ENCODE assay signal across 8 cellular contexts in the genomic region with DNA sequence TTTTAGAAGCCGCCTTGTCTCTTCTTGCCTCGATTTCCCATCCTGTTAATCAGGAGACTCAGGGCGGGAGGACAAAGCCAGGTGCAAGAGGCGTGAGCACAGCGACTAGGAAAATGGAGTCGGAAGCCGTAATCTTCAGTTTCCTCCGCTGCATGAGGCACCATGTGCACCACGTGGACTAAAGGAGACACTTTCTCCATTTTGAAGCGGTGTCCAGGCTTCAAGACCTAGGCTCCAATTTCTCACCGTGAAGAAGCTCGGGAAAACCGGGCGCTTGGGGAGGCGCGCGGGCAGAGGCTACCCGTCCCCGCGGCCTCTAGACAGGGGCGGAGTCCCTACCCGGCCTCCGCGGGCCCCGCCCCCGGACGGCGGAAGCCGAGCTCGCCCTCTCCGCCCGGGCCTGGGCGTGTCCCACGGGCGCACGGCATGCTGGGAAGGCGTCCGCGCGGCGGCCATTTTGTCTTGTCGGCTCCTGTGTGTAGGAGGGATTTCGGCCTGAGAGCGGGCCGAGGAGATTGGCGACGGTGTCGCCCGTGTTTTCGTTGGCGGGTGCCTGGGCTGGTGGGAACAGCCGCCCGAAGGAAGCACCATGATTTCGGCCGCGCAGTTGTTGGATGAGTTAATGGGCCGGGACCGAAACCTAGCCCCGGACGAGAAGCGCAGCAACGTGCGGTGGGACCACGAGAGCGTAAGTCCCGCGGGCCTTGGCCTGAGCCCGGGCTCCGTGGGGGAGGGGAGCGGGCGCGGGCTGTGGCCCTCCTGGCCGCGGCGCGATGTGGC. TPM values are rescaled to one million over a fixed set of nuclear protein-coding genes. Genes with fewer than 3 reads are reported as not detected.
DNase-seq lines count a peak whose midpoint lies in the region; TF ChIP-seq lines count a peak whose summit lies in the region.

Gene LUC7L3 (plus strand): TSS at position 460 of the 780 bp plus-strand sequence. CDS start 130 bp downstream, at position 590.

- H3K27ac Mint-ChIP-seq in H9, result peak within 1 kb of the TSS; percentile 100
- peak within 1 kb of the TSS; percentile 100 for H3K27ac Mint-ChIP-seq in nephron progenitor cell
- peak within 1 kb of the TSS; percentile 99 for H3K27ac Mint-ChIP-seq in stimulated activated naive CD8-positive, alpha-beta T cell treated with anti-CD3 and anti-CD28 coated beads, Interleukin-15, Interleukin-2, amounts not matched to agents 100 ng/mL and 50 ng/mL, for 24 hours

- no peak within 1 kb of the TSS for H3T11ph ChIP-seq in H9 (ENCODE audit: low read length)

- H3K27me3 ChIP-seq in H9 (ENCODE audit: insufficient read depth, low read length), result no peaks in the 10 kb centered on the region

- peak within 1 kb of the TSS; percentile 98 for H3K9ac ChIP-seq in H9 (ENCODE audit: extremely low read depth, insufficient read length, low read length)

- H4K8ac ChIP-seq in H9 (replicated peaks; ENCODE audit: insufficient read length, low read depth, low read length), result no peak within 1 kb of the TSS

- H3K9me3 Mint-ChIP-seq in H9 (no peaks in the 10 kb centered on the region), nephron progenitor cell (no peaks in the 10 kb centered on the region)
- H3K9me3 Mint-ChIP-seq in stimulated activated naive CD8-positive, alpha-beta T cell treated with anti-CD3 and anti-CD28 coated beads, Interleukin-15, Interleukin-2, amounts not matched to agents 100 ng/mL and 50 ng/mL, for 24 hours, result no peaks in the 10 kb centered on the region

- H3K14ac ChIP-seq in H9 (ENCODE audit: insufficient read depth, low read length), result peak within 1 kb of the TSS; percentile 99

- H2AK5ac ChIP-seq in H9 (ENCODE audit: insufficient read length, low read length), result no peak within 1 kb of the TSS

- no peak within 1 kb of the TSS for H3K56ac ChIP-seq in H9 (ENCODE audit: insufficient read length, low read depth, low read length)

- H2BK15ac ChIP-seq in H9 (ENCODE audit: low read depth, low read length), result no peak within 1 kb of the TSS

- peaks cover 0 to 14% (median 6%) of the 10 kb centered on the region in 3 experiments; a peak in 6 of 7 replicates for H3K36me3 Mint-ChIP-seq in H9 (ENCODE audit: insufficient read depth in 1 of 3, low read depth in 3 of 3)
- H3K36me3 Mint-ChIP-seq in nephron progenitor cell (ENCODE audit: low read depth), result peaks cover 14% of the 10 kb centered on the region
- peaks cover 27% of the 10 kb centered on the region for H3K36me3 Mint-ChIP-seq in stimulated activated naive CD8-positive, alpha-beta T cell treated with anti-CD3 and anti-CD28 coated beads, Interleukin-15, Interleukin-2, amounts not matched to agents 100 ng/mL and 50 ng/mL, for 24 hours (ENCODE audit: low read depth)

- no peaks in the 10 kb centered on the region for H3K9me3 ChIP-seq in H9 (ENCODE audit: control insufficient read depth, low read depth, low read length)

- peak within 1 kb of the TSS; percentile 93 for H4K5ac ChIP-seq in H9 (ENCODE audit: insufficient read length, low read depth, low read length)

- H2BK12ac ChIP-seq in H9 (ENCODE audit: insufficient read length, low read depth, low read length), result peak within 1 kb of the TSS; percentile 7

- no peaks in the 10 kb centered on the region for H3K79me1 ChIP-seq in H9 (ENCODE audit: insufficient read depth, low read depth, low read length, poor library complexity, severe bottlenecking)

- H4K91ac ChIP-seq in H9 (ENCODE audit: insufficient read length, low read depth, low read length), result no peak within 1 kb of the TSS

- no CpG with 5 or more reads among the region's 76 CpGs for WGBS in H9 (ENCODE audit: extremely low coverage, insufficient read length, low lambda C conversion rate)

- no peak within 1 kb of the TSS for H2AFZ ChIP-seq in H9 (ENCODE audit: low read length)

- TF ChIP-seq CTCF in H9 (conservative IDR thresholded peaks at IDR 0.05), result no peak
- no peak for TF ChIP-seq CTCF in fibroblast of pulmonary artery (IDR thresholded peaks at IDR 0.05; ENCODE audit: low read length, missing control alignments)
- TF ChIP-seq CTCF in nephron progenitor cell (IDR thresholded peaks at IDR 0.05), result no peak

- peak; percentile 95 for TF ChIP-seq POLR2A in Raji (IDR thresholded peaks at IDR 0.05; ENCODE audit: insufficient read depth, low read depth, low read length)

- H3K23ac ChIP-seq in H9 (ENCODE audit: insufficient read length, low read depth, low read length), result no peak within 1 kb of the TSS

- H3K27ac ChIP-seq in H9 (ENCODE audit: insufficient read length, low read depth, low read length), result peak within 1 kb of the TSS; percentile 78

- DNase-seq in ELF-1 (ENCODE audit: low read depth, low spot score) (peak; percentile 97), H9 (peak; percentile 97), M059J (ENCODE audit: low read depth) (peak; percentile 91), fibroblast of pulmonary artery (ENCODE audit: low read depth) (peak; percentile 95), nephron progenitor cell (peak; percentile 95)
- peak; percentile 91 for DNase-seq in activated T-helper 9 cell treated with anti-CD3 and anti-CD28 coated beads, Interleukin-2, amount 50 U/mL, for 16 hours (ENCODE audit: low read depth)

- H2BK5ac ChIP-seq in H9 (ENCODE audit: insufficient read length, low read length), result peak within 1 kb of the TSS; percentile 51

- H3K18ac ChIP-seq in H9 (ENCODE audit: insufficient read length, low read depth, low read length), result peak within 1 kb of the TSS; percentile 98

- peaks cover 4% of the 10 kb centered on the region; the same call in 1 of the 2 replicates for H3K4me1 ChIP-seq in H9 (ENCODE audit: insufficient read depth, low read length)

- no peak within 1 kb of the TSS for H2BK20ac ChIP-seq in H9 (ENCODE audit: low read depth, low read length, poor library complexity, severe bottlenecking)

- H3K4me3 Mint-ChIP-seq in H9 (peak within 1 kb of the TSS; percentile 97 to 98), nephron progenitor cell (peak within 1 kb of the TSS; percentile 99)
- H3K4me3 Mint-ChIP-seq in stimulated activated naive CD8-positive, alpha-beta T cell treated with anti-CD3 and anti-CD28 coated beads, Interleukin-15, Interleukin-2, amounts not matched to agents 100 ng/mL and 50 ng/mL, for 24 hours, result peak within 1 kb of the TSS; percentile 97

- H3K27me3 Mint-ChIP-seq in H9 (ENCODE audit: low read depth) (no peaks in the 10 kb centered on the region; the same call in 1 of the 2 replicates), nephron progenitor cell (ENCODE audit: low read depth, poor library complexity) (peaks cover 7% of the 10 kb centered on the region)
- no peaks in the 10 kb centered on the region for H3K27me3 Mint-ChIP-seq in stimulated activated naive CD8-positive, alpha-beta T cell treated with anti-CD3 and anti-CD28 coated beads, Interleukin-15, Interleukin-2, amounts not matched to agents 100 ng/mL and 50 ng/mL, for 24 hours

- peak within 1 kb of the TSS; percentile 71 for H3K4me3 ChIP-seq in fibroblast of pulmonary artery (replicated peaks; ENCODE audit: low read depth, low read length)

- H3K23me2 ChIP-seq in H9 (ENCODE audit: insufficient read length, low read depth, low read length, poor library complexity, severe bottlenecking), result peaks cover 16% of the 10 kb centered on the region

- H3K4ac ChIP-seq in H9 (ENCODE audit: low read depth, low read length), result no peak within 1 kb of the TSS; the same call in 1 of the 2 replicates

- H4K20me1 ChIP-seq in H9 (ENCODE audit: control insufficient read depth, insufficient read depth, insufficient read length), result no peaks in the 10 kb centered on the region

- H3K4me2 ChIP-seq in H9 (ENCODE audit: insufficient read depth, insufficient read length, low read length), result peak within 1 kb of the TSS; percentile 59

- H3K79me2 ChIP-seq in H9 (ENCODE audit: insufficient read depth, low read length), result peaks cover 41% of the 10 kb centered on the region

- no peak within 1 kb of the TSS for H2BK120ac ChIP-seq in H9 (ENCODE audit: low read depth, low read length, poor library complexity, severe bottlenecking)

- H3K4me1 Mint-ChIP-seq in H9 (peaks cover 23 to 24% of the 10 kb centered on the region in 2 experiments), nephron progenitor cell (peaks cover 33% of the 10 kb centered on the region)
- H3K4me1 Mint-ChIP-seq in stimulated activated naive CD8-positive, alpha-beta T cell treated with anti-CD3 and anti-CD28 coated beads, Interleukin-15, Interleukin-2, amounts not matched to agents 100 ng/mL and 50 ng/mL, for 24 hours (ENCODE audit: low read depth), result peaks cover 34% of the 10 kb centered on the region

RNA-seq across cellular contexts. Expression of gene LUC7L3, which starts in this region (rescaled TPM):
- 143 and 154 TPM in 2 replicates for total RNA-seq in H9 (2021)
- total RNA-seq in M059J (2014; rRNA removed; shearing (Covaris generic)), result 8.0 and 24.0 TPM in 2 replicates

Comparison
In these comparisons a context has a peak if more than half of its experiments do, and no peak if none do; other contexts are left out.
1. Peak in every context shown above with its lines: DNase-seq, H3K4me3 ChIP-seq and H3K27ac ChIP-seq.